In genomic region chr21:34949499-34949898, GRCh38 we compare ENCODE assay signal across 20 cellular contexts.
DNase-seq lines count a peak whose midpoint lies in the region; ATAC-seq, FAIRE-seq and TF ChIP-seq lines count a peak whose summit lies in the region.
"Had no signal": no experiment of that assay in that cellular context is flagged by ENCODE, and none has a peak within 500 bp of the region (broad histone marks: within the 10 kb centered on the region; RNA-seq: fewer than 3 reads in every experiment).

No MANE protein-coding gene starts in this region.

- no peak for TF ChIP-seq CTCF in astrocyte (IDR thresholded peaks at IDR 0.05; ENCODE audit: insufficient read depth, low read depth, low read length)

- no peaks in the 10 kb centered on the region for H3K9me3 Mint-ChIP-seq in activated CD4-positive, alpha-beta T cell treated with anti-CD3 and anti-CD28 coated beads for 36 hours (ENCODE audit: low read depth)
- H3K9me3 Mint-ChIP-seq in activated CD4-positive, alpha-beta T cell treated with anti-CD3 and anti-CD28 coated beads, Interleukin-2, amount 10 ng/mL, durations not matched to agents 24 days and 14 days = peaks cover 8% of the 10 kb centered on the region
- peaks cover 5% of the 10 kb centered on the region for H3K9me3 Mint-ChIP-seq in astrocyte (ENCODE audit: unreplicated experiment)

- H3K36me3 Mint-ChIP-seq in activated CD4-positive, alpha-beta T cell treated with anti-CD3 and anti-CD28 coated beads for 36 hours (ENCODE audit: low read depth) = peaks cover 16% of the 10 kb centered on the region
- H3K36me3 Mint-ChIP-seq in activated CD4-positive, alpha-beta T cell treated with anti-CD3 and anti-CD28 coated beads, Interleukin-2, amount 10 ng/mL, durations not matched to agents 24 days and 14 days (ENCODE audit: low read depth) = peaks cover 22% of the 10 kb centered on the region
- peaks cover 8% of the 10 kb centered on the region for H3K36me3 Mint-ChIP-seq in astrocyte (ENCODE audit: low read depth, unreplicated experiment)

- H3K9ac ChIP-seq in astrocyte (ENCODE audit: low read length) = no peak overlapping the region

- H3K9me3 ChIP-seq in astrocyte (ENCODE audit: insufficient read depth, low read depth, low read length) = no peaks in the 10 kb centered on the region

- no peaks in the 10 kb centered on the region for H3K4me1 ChIP-seq in astrocyte (ENCODE audit: insufficient read depth, low read length)

- H3K4me3 ChIP-seq in astrocyte (ENCODE audit: insufficient read depth, low read depth, low read length) = no peak overlapping the region
- H3K4me3 ChIP-seq: GM12878 had no signal

- peak; percentile 52 for DNase-seq in activated CD4-positive, alpha-beta T cell treated with anti-CD3 and anti-CD28 coated beads for 36 hours
- DNase-seq in activated CD4-positive, alpha-beta T cell treated with anti-CD3 and anti-CD28 coated beads, Interleukin-2, amount 10 ng/mL, durations not matched to agents 24 days and 14 days = no peak
- peak; percentile 36 for DNase-seq in stimulated activated CD4-positive, alpha-beta T cell treated with anti-CD3 and anti-CD28 coated beads, Interleukin-15, amount 100 ng/mL, for 24 hours
- no peak for DNase-seq in stimulated activated CD4-positive, alpha-beta T cell treated with anti-CD3 and anti-CD28 coated beads, Interleukin-12 subunit alpha, Interleukin-12 subunit beta, amount 100 ng/mL, for 4 hours
- DNase-seq in astrocyte (ENCODE audit: low read depth) = no peak
- DNase-seq in AG20443 (ENCODE audit: low spot score) = no peak
- DNase-seq: 8988T, C1 segment of cervical spinal cord, Calu3, H7, NCI-H1417, NCI-H1930, NCI-H2171, NCI-H510A, NCI-H82 had no signal

- H3K4me3 Mint-ChIP-seq in activated CD4-positive, alpha-beta T cell treated with anti-CD3 and anti-CD28 coated beads for 36 hours = no peak overlapping the region
- no peak overlapping the region for H3K4me3 Mint-ChIP-seq in activated CD4-positive, alpha-beta T cell treated with anti-CD3 and anti-CD28 coated beads, Interleukin-2, amount 10 ng/mL, durations not matched to agents 24 days and 14 days
- no peak overlapping the region for H3K4me3 Mint-ChIP-seq in astrocyte (ENCODE audit: unreplicated experiment)

- intact Hi-C loops in activated CD4-positive, alpha-beta T cell treated with anti-CD3 and anti-CD28 coated beads for 36 hours (cut with DNase I, micrococcal nuclease) = loop anchor here in 1 of 2 experiments (5.0 kb wide), 2 partner anchors 78 to 578 kb away; no protein-coding TSS in a partner anchor
- intact Hi-C loops in activated CD4-positive, alpha-beta T cell treated with anti-CD3 and anti-CD28 coated beads, Interleukin-2, amount 10 ng/mL, durations not matched to agents 24 days and 14 days (cut with micrococcal nuclease) = no loop called here

- H3K4me1 Mint-ChIP-seq in activated CD4-positive, alpha-beta T cell treated with anti-CD3 and anti-CD28 coated beads for 36 hours = peaks cover 90% of the 10 kb centered on the region
- peaks cover 47% of the 10 kb centered on the region for H3K4me1 Mint-ChIP-seq in activated CD4-positive, alpha-beta T cell treated with anti-CD3 and anti-CD28 coated beads, Interleukin-2, amount 10 ng/mL, durations not matched to agents 24 days and 14 days
- H3K4me1 Mint-ChIP-seq in astrocyte (ENCODE audit: low read depth, unreplicated experiment) = peaks cover 56% of the 10 kb centered on the region

- H3K36me3 ChIP-seq in astrocyte (ENCODE audit: insufficient read depth, low read length) = no peaks in the 10 kb centered on the region

- H2AFZ ChIP-seq in astrocyte (ENCODE audit: low read depth, low read length) = no peak overlapping the region

- H3K27ac Mint-ChIP-seq in activated CD4-positive, alpha-beta T cell treated with anti-CD3 and anti-CD28 coated beads for 36 hours = peak overlapping the region; percentile 76
- no peak overlapping the region for H3K27ac Mint-ChIP-seq in activated CD4-positive, alpha-beta T cell treated with anti-CD3 and anti-CD28 coated beads, Interleukin-2, amount 10 ng/mL, durations not matched to agents 24 days and 14 days
- H3K27ac Mint-ChIP-seq in astrocyte (ENCODE audit: unreplicated experiment) = peak overlapping the region; percentile 70

- POLR2A ChIA-PET in activated CD4-positive, alpha-beta T cell treated with anti-CD3 and anti-CD28 coated beads for 36 hours (lab: Charles Lee) = interaction anchor here (0.6 kb wide), 1 partner anchor 25 kb away, joined by 5 read pairs; no protein-coding TSS in a partner anchor

- no peaks in the 10 kb centered on the region for H3K27me3 ChIP-seq in astrocyte (ENCODE audit: insufficient read depth, low read length)

- H3K79me2 ChIP-seq in astrocyte (ENCODE audit: insufficient read depth, low read length) = peaks cover 2% of the 10 kb centered on the region

- no peak for TF ChIP-seq POLR2A in GM18505 (IDR thresholded peaks at IDR 0.05; ENCODE audit: borderline replicate concordance, extremely low read depth, insufficient read depth, insufficient read length)

- no peaks in the 10 kb centered on the region for H4K20me1 ChIP-seq in astrocyte (ENCODE audit: insufficient read depth, low read length)

- peak; percentile 11 for ATAC-seq in activated CD4-positive, alpha-beta T cell treated with anti-CD3 and anti-CD28 coated beads for 36 hours
- no peak for ATAC-seq in HG03159 (IDR thresholded peaks at IDR 0.05; ENCODE audit: unreplicated experiment)
- ATAC-seq in GM18505 (IDR thresholded peaks at IDR 0.05; ENCODE audit: unreplicated experiment) = no peak
- ATAC-seq: GM12878, Panc1, Right ventricle myocardium inferior had no signal

- FAIRE-seq in astrocyte (lab: Jason Lieb, UNC) = no peak
- FAIRE-seq: GM12878 had no signal

- CTCF ChIA-PET in activated CD4-positive, alpha-beta T cell treated with anti-CD3 and anti-CD28 coated beads for 36 hours (lab: Charles Lee) = interaction anchor here (0.6 to 1.5 kb wide), 5 partner anchors 11 to 181 kb away, joined by 3 to 5 read pairs (median 3); no protein-coding TSS in a partner anchor

- H3K27ac ChIP-seq in astrocyte (ENCODE audit: low read depth, low read length) = no peak overlapping the region

- no peak overlapping the region for H3K4me2 ChIP-seq in astrocyte (ENCODE audit: low read length)

- H3K27me3 Mint-ChIP-seq in activated CD4-positive, alpha-beta T cell treated with anti-CD3 and anti-CD28 coated beads for 36 hours = no peaks in the 10 kb centered on the region
- H3K27me3 Mint-ChIP-seq in activated CD4-positive, alpha-beta T cell treated with anti-CD3 and anti-CD28 coated beads, Interleukin-2, amount 10 ng/mL, durations not matched to agents 24 days and 14 days = no peaks in the 10 kb centered on the region
- no peaks in the 10 kb centered on the region for H3K27me3 Mint-ChIP-seq in astrocyte (ENCODE audit: low read depth, unreplicated experiment)

Comparison
In these comparisons a context has a peak if more than half of its experiments do, and no peak if none do; other contexts are left out.
1. DNase-seq: peak in activated CD4-positive, alpha-beta T cell treated with anti-CD3 and anti-CD28 coated beads for 36 hours (single experiment) and stimulated activated CD4-positive, alpha-beta T cell treated with anti-CD3 and anti-CD28 coated beads, Interleukin-15, amount 100 ng/mL, for 24 hours (single experiment); none in activated CD4-positive, alpha-beta T cell treated with anti-CD3 and anti-CD28 coated beads, Interleukin-2, amount 10 ng/mL, durations not matched to agents 24 days and 14 days (single experiment), stimulated activated CD4-positive, alpha-beta T cell treated with anti-CD3 and anti-CD28 coated beads, Interleukin-12 subunit alpha, Interleukin-12 subunit beta, amount 100 ng/mL, for 4 hours (single experiment), astrocyte (single experiment) and AG20443 (single experiment).